In the genomic region with DNA sequence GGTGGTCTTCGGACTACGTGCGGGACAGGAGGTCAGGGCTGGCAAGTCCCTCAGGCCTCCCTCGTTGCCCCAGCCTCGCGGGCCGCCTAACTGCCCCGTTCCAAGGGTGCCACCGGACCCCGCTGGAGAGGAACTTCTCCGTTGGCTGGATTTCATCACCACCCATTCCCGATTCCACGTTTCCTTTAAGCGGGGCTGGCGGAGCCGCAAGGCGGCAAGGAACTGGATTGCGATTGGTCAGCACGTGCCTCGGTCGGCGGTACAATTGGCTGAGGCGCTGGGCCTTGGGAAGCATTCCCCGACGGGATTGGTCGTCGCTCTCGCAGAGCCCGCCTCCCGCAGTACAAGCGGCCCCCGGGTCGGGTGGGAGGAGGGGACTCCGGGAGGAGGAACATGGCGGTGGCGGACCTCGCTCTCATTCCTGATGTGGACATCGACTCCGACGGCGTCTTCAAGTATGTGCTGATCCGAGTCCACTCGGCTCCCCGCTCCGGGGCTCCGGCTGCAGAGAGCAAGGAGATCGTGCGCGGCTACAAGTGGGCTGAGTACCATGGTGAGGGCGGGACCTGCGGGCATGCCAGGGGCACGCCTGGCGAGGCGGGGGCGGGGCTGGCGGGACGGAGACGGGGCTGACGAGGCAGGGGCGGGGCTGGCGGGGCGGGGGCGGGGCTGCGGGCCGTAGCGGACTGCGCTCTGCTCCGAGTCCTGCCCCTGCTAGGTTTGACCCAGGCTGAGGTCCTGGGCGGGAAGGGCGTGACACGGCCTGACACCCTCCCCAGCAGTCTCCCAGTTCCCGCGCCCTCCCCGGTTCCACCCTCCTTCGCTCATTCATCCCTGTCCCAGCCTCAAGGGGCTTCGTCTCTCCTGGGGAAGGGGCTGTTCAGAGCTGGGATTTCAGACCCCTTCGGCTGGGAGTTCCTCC, we compare ENCODE assay signal across 8 cellular contexts. TPM values are rescaled to one million over a fixed set of nuclear protein-coding genes. Genes with fewer than 3 reads are reported as not detected.
DNase-seq lines count a peak whose midpoint lies in the region; ATAC-seq and TF ChIP-seq lines count a peak whose summit lies in the region.

A gene (plus strand): TSS at position 372 of the 922 bp plus-strand sequence. CDS start 22 bp downstream, at position 394.

- in situ Hi-C loops in KBM-7 (cut with MboI; ENCODE audit: low pct_unique_long_range_greater_than_20kb, low sequenced_read_pairs): no loop called here

- peak within 1 kb of the TSS; percentile 92 for H3K4me3 Mint-ChIP-seq in activated T-cell treated with anti-CD3 and anti-CD28 coated beads, Interleukin-2, amount 50 U/mL, for 24 hours

- H3K27me3 Mint-ChIP-seq in activated T-cell treated with anti-CD3 and anti-CD28 coated beads, Interleukin-2, amount 50 U/mL, for 24 hours: peaks cover 26% of the 10 kb centered on the region

- peaks cover 20% of the 10 kb centered on the region for H3K4me1 Mint-ChIP-seq in activated T-cell treated with anti-CD3 and anti-CD28 coated beads, Interleukin-2, amount 50 U/mL, for 24 hours (ENCODE audit: low read depth)

- peak within 1 kb of the TSS; percentile 97 for H3K27ac Mint-ChIP-seq in activated T-cell treated with anti-CD3 and anti-CD28 coated beads, Interleukin-2, amount 50 U/mL, for 24 hours

- H3K4me3 ChIP-seq in epithelial cell of proximal tubule (ENCODE audit: low read depth, low read length): peak within 1 kb of the TSS; percentile 77

- no peak for TF ChIP-seq CTCF in epithelial cell of proximal tubule (conservative IDR thresholded peaks at IDR 0.05; ENCODE audit: low read depth, low read length)

- peak; percentile 98 for DNase-seq in DMS153 treated with DMSO at 0.1 percent for 48 hours (lab: John Stamatoyannopoulos, UW; ENCODE audit: unreplicated experiment)
- DNase-seq in KBM-7: peak; percentile 98
- DNase-seq in activated T-cell treated with anti-CD3 and anti-CD28 coated beads, Interleukin-2, amount 50 U/mL, for 24 hours: peak; percentile 98
- peak; percentile 87 for DNase-seq in epithelial cell of proximal tubule (ENCODE audit: low read depth)
- peak; percentile 99 for DNase-seq in mucosa of gallbladder (ENCODE audit: low spot score)
- peak; percentile 86 to 93 for DNase-seq in stimulated activated CD8-positive, alpha-beta memory T cell treated with anti-CD3 and anti-CD28 coated beads, Interleukin-4, amount 100 ng/mL, for 4 hours (ENCODE audit: low read depth in 2 of 2, low spot score in 1 of 2)

- peak; percentile 76 for ATAC-seq in GM21717 (IDR thresholded peaks at IDR 0.05; ENCODE audit: unreplicated experiment)

- H3K9me3 Mint-ChIP-seq in activated T-cell treated with anti-CD3 and anti-CD28 coated beads, Interleukin-2, amount 50 U/mL, for 24 hours: no peaks in the 10 kb centered on the region

- H3K36me3 Mint-ChIP-seq in activated T-cell treated with anti-CD3 and anti-CD28 coated beads, Interleukin-2, amount 50 U/mL, for 24 hours (ENCODE audit: low read depth): peaks cover 26% of the 10 kb centered on the region

TF ChIP-seq in PFSK-1, 5 proteins besides CTCF, POLR2A, EP300 and RAD21:
- peak; percentile 66; the same call in 1 of the 2 replicates for TF ChIP-seq SIN3A (IDR thresholded peaks at IDR 0.05; ENCODE audit: borderline replicate concordance, insufficient read depth, low read length)
- TF ChIP-seq TAF1 (IDR thresholded peaks at IDR 0.05; ENCODE audit: borderline replicate concordance, insufficient read depth, low read length): peak; percentile 9; the same call in 1 of the 2 replicates
- TF ChIP-seq, protein P1, sequence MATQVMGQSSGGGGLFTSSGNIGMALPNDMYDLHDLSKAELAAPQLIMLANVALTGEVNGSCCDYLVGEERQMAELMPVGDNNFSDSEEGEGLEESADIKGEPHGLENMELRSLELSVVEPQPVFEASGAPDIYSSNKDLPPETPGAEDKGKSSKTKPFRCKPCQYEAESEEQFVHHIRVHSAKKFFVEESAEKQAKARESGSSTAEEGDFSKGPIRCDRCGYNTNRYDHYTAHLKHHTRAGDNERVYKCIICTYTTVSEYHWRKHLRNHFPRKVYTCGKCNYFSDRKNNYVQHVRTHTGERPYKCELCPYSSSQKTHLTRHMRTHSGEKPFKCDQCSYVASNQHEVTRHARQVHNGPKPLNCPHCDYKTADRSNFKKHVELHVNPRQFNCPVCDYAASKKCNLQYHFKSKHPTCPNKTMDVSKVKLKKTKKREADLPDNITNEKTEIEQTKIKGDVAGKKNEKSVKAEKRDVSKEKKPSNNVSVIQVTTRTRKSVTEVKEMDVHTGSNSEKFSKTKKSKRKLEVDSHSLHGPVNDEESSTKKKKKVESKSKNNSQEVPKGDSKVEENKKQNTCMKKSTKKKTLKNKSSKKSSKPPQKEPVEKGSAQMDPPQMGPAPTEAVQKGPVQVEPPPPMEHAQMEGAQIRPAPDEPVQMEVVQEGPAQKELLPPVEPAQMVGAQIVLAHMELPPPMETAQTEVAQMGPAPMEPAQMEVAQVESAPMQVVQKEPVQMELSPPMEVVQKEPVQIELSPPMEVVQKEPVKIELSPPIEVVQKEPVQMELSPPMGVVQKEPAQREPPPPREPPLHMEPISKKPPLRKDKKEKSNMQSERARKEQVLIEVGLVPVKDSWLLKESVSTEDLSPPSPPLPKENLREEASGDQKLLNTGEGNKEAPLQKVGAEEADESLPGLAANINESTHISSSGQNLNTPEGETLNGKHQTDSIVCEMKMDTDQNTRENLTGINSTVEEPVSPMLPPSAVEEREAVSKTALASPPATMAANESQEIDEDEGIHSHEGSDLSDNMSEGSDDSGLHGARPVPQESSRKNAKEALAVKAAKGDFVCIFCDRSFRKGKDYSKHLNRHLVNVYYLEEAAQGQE (IDR thresholded peaks at IDR 0.05; ENCODE audit: insufficient read depth in 1 of 2, low read depth in 2 of 2, low read length in 2 of 2): no peak
- TF ChIP-seq POLR2AphosphoS5 (IDR thresholded peaks at IDR 0.05; ENCODE audit: low read depth, low read length): peak; percentile 86
- TF ChIP-seq FOXP2 (optimal IDR thresholded peaks at IDR 0.05; ENCODE audit: borderline replicate concordance, extremely low read depth, extremely low read length, insufficient read depth): no peak

RNA-seq across cellular contexts. Expression of the gene that starts here (rescaled TPM):
- polyA plus RNA-seq in PFSK-1 (2012; ENCODE audit: insufficient read length, low read depth): 221 TPM
- total RNA-seq in epithelial cell of proximal tubule (101 and 114 TPM in 2 replicates), mucosa of gallbladder (150 TPM)

Comparison
In these comparisons a context has a peak if more than half of its experiments do, and no peak if none do; other contexts are left out.
1. Peak in every context shown above with its lines: DNase-seq, ATAC-seq and H3K4me3 ChIP-seq.